11 cellular contexts compared by ENCODE assay signal in genomic region chr12:26633591-26634210, GRCh38.
DNase-seq lines count a peak whose midpoint lies in the region; ATAC-seq, FAIRE-seq and TF ChIP-seq lines count a peak whose summit lies in the region.
"Had no signal": no experiment of that assay in that cellular context is flagged by ENCODE, and none has a peak within 500 bp of the region (broad histone marks: within the 10 kb centered on the region; RNA-seq: fewer than 3 reads in every experiment).

No MANE protein-coding gene starts in this region.

- 84% methylated on average over 5 of the region's 5 CpGs for WGBS in HepG2 (ENCODE audit: low lambda C conversion rate)
- WGBS in prostate gland = 79% methylated on average over 5 of the region's 5 CpGs

- H3K4me2 ChIP-seq in HepG2 (ENCODE audit: low read depth, low read length) = no peak overlapping the region

- no TSS peak for BruUV-seq in HepG2 (replicated peaks; lab: Mats Ljungman, UMichigan)

- peaks cover 41% of the 10 kb centered on the region for H3K4me1 ChIP-seq in HUES6 (ENCODE audit: control insufficient read depth, insufficient read depth, low read length)
- peaks cover 93% of the 10 kb centered on the region for H3K4me1 ChIP-seq in HepG2 (ENCODE audit: insufficient read depth, low read length)
- no peaks in the 10 kb centered on the region for H3K4me1 ChIP-seq in prostate gland (replicated peaks)

- intact Hi-C loops in HepG2 (cut with micrococcal nuclease; ENCODE audit: unreplicated experiment) = no loop called here
- intact Hi-C loops in prostate gland (cut with DNase I) = no loop called here

- H4K20me1 ChIP-seq in HepG2 (ENCODE audit: insufficient read depth, low read length) = no peaks in the 10 kb centered on the region

- POLR2A ChIA-PET in HepG2 (lab: Yijun Ruan, JAX) = no interaction called here

- H3K27me3 ChIP-seq in HUES6 (ENCODE audit: control insufficient read depth, insufficient read depth, low read length) (no peaks in the 10 kb centered on the region), HepG2 (ENCODE audit: control insufficient read depth in 1 of 2, insufficient read depth in 2 of 2, low read length in 2 of 2) (no peaks in the 10 kb centered on the region), prostate gland (replicated peaks; ENCODE audit: insufficient read depth) (no peaks in the 10 kb centered on the region)

- H3K9ac ChIP-seq in HUES6 (ENCODE audit: low read length) (no peak overlapping the region), HepG2 (ENCODE audit: insufficient read depth, low read depth, low read length) (no peak overlapping the region)

- DNase-seq in AG09319 (ENCODE audit: extremely low read depth, low read depth) (peak; percentile 92), cardiac fibroblast (ENCODE audit: low read depth in 2 of 2) (peak; percentile 26 to 67), HepG2 (ENCODE audit: low spot score) (peak; percentile 47), DMS114 treated with DMSO at 0.1 percent for 48 hours (lab: John Stamatoyannopoulos, UW; ENCODE audit: unreplicated experiment) (no peak), prostate gland (ENCODE audit: low spot score) (no peak)
- DNase-seq in effector CD8-positive, alpha-beta T cell (lab: John Stamatoyannopoulos, UW) = no peak
- DNase-seq: activated CD8-positive, alpha-beta memory T cell treated with anti-CD3 and anti-CD28 coated beads, Interleukin-2, amount 50 U/mL, for 48 hours; NCI-H1436 treated with DMSO at 0.1 percent for 48 hours had no signal

- H3K4me3 ChIP-seq in HUES6 (ENCODE audit: low read depth, low read length) (no peak overlapping the region), cardiac fibroblast (replicated peaks in 1 of 2; ENCODE audit: low read depth in 2 of 2, low read length in 2 of 2) (no peak overlapping the region), HepG2 (replicated peaks in 1 of 3; ENCODE audit: insufficient read depth in 1 of 3, low read depth in 2 of 3, low read length in 3 of 3) (no peak overlapping the region), prostate gland (no peak overlapping the region)

- no peak overlapping the region for H2AFZ ChIP-seq in HepG2 (ENCODE audit: low read length)

- CTCF ChIA-PET in HepG2 (lab: Yijun Ruan, JAX; ENCODE audit: low intra/inter-chr PET ratio, low total read pairs) = no interaction called here

- no peaks in the 10 kb centered on the region; the same call in 1 of the 2 replicates for H3K36me3 ChIP-seq in HUES6 (ENCODE audit: control insufficient read depth, insufficient read depth, low read length)
- peaks cover 12 to 37% of the 10 kb centered on the region in 2 experiments for H3K36me3 ChIP-seq in HepG2 (replicated peaks in 1 of 2; ENCODE audit: control insufficient read depth in 1 of 2, insufficient read depth in 2 of 2, low read length in 2 of 2)
- no peaks in the 10 kb centered on the region for H3K36me3 ChIP-seq in prostate gland

- TF ChIP-seq EP300 in HepG2 (IDR thresholded peaks at IDR 0.05; ENCODE audit: low read depth in 2 of 2, low read length in 2 of 2) (no peak), HepG2 (CRISPR knock-in tag; IDR thresholded peaks at IDR 0.05; ENCODE audit: borderline replicate concordance) (no peak)

- TF ChIP-seq POLR2A in HepG2 (IDR thresholded peaks at IDR 0.05; ENCODE audit: insufficient read depth in 1 of 2, low read depth in 2 of 2, low read length in 2 of 2) (no peak), prostate gland (IDR thresholded peaks at IDR 0.05) (no peak)

- no peak for TF ChIP-seq RAD21 in HepG2 (CRISPR knock-in tag; IDR thresholded peaks at IDR 0.05)

- no peak for FAIRE-seq in HepG2 (lab: Jason Lieb, UNC)
- FAIRE-seq: GM19239 had no signal

- H3K9me3 ChIP-seq in HUES6 (ENCODE audit: control insufficient read depth, insufficient read depth, low read depth, low read length) = no peaks in the 10 kb centered on the region
- H3K9me3 ChIP-seq in HepG2 (ENCODE audit: low read length) = no peaks in the 10 kb centered on the region
- H3K9me3 ChIP-seq in prostate gland = no peaks in the 10 kb centered on the region

- TF ChIP-seq CTCF in AG09319 (IDR thresholded peaks at IDR 0.05; ENCODE audit: low read depth, low read length) (no peak), cardiac fibroblast (IDR thresholded peaks at IDR 0.05; ENCODE audit: low read depth, low read length) (no peak), HepG2 (CRISPR knock-in tag; IDR thresholded peaks at IDR 0.05) (no peak), prostate gland (IDR thresholded peaks at IDR 0.05) (no peak)

- H3K27ac ChIP-seq in HUES6 (ENCODE audit: low read depth, low read length) (0 out of 2 replicates have a peak overlapping the region, but pooled peaks have one; percentile 34), HepG2 (ENCODE audit: extremely low read length, insufficient read depth, low read length) (no peak overlapping the region), prostate gland (no peak overlapping the region)

- ATAC-seq in HepG2 (peak; percentile 19; the same call in 1 of the 3 replicates), HG02798 (IDR thresholded peaks at IDR 0.05; ENCODE audit: poor library complexity, unreplicated experiment) (no peak)

- in situ Hi-C loops in HepG2 (cut with HindIII; ENCODE audit: extremely low pct_ligation_motif_present, low pct_unique_long_range_greater_than_20kb) = no loop called here

- no peaks in the 10 kb centered on the region for H3K79me2 ChIP-seq in HepG2 (ENCODE audit: insufficient read depth, low read length)

TF ChIP-seq in HepG2, 621 proteins besides CTCF, POLR2A, EP300 and RAD21 (continues in another document):
- TF ChIP-seq SUZ12 (IDR thresholded peaks at IDR 0.05; ENCODE audit: low read depth, low read length) (no peak), SRSF1 (optimal IDR thresholded peaks at IDR 0.05; ENCODE audit: low read depth, low read length) (no peak), TGIF2 (CRISPR knock-in tag; IDR thresholded peaks at IDR 0.05) (no peak), HNRNPH1 (optimal IDR thresholded peaks at IDR 0.05; ENCODE audit: low read depth, low read length) (no peak), NFATC3 (CRISPR knock-in tag; IDR thresholded peaks at IDR 0.05) (no peak), SOX13 (IDR thresholded peaks at IDR 0.05) (no peak), SOX13 (CRISPR knock-in tag; conservative IDR thresholded peaks at IDR 0.05 in 1 of 2, IDR thresholded peaks at IDR 0.05 in 1 of 2) (peak in 1 of 2 experiments; percentile 68; a peak in 2 of 4 replicates), ZNF30 (CRISPR knock-in tag; IDR thresholded peaks at IDR 0.05) (no peak), ZNF281 (CRISPR knock-in tag; IDR thresholded peaks at IDR 0.05; ENCODE audit: borderline replicate concordance) (no peak), SKIL (CRISPR knock-in tag; IDR thresholded peaks at IDR 0.05; ENCODE audit: borderline replicate concordance) (no peak), RXRB (CRISPR knock-in tag; IDR thresholded peaks at IDR 0.05; ENCODE audit: borderline replicate concordance) (no peak), ZNF337 (CRISPR knock-in tag; IDR thresholded peaks at IDR 0.05; ENCODE audit: borderline replicate concordance, low read depth) (no peak), PAX8 (CRISPR knock-in tag; IDR thresholded peaks at IDR 0.05; ENCODE audit: borderline replicate concordance) (no peak), KMT2B (CRISPR knock-in tag; IDR thresholded peaks at IDR 0.05) (no peak), FOSL1 (CRISPR knock-in tag; IDR thresholded peaks at IDR 0.05; ENCODE audit: borderline replicate concordance) (no peak), KDM2A (CRISPR knock-in tag; IDR thresholded peaks at IDR 0.05; ENCODE audit: borderline replicate concordance, low read depth) (no peak), ZNF17 (CRISPR knock-in tag; IDR thresholded peaks at IDR 0.05) (no peak), KAT2B (IDR thresholded peaks at IDR 0.05; ENCODE audit: borderline replicate concordance, low read depth, low read length) (no peak), MAFK (conservative IDR thresholded peaks at IDR 0.05 in 1 of 2, IDR thresholded peaks at IDR 0.05 in 1 of 2; ENCODE audit: low read length in 2 of 2) (no peak), SRSF4 (IDR thresholded peaks at IDR 0.05; ENCODE audit: low read depth, low read length, poor library complexity, severe bottlenecking) (no peak)

Comparison
In these comparisons a context has a peak if more than half of its experiments do, and no peak if none do; other contexts are left out.
1. DNase-seq: peak in AG09319 (single experiment), cardiac fibroblast (2 of 2) and HepG2 (single experiment); none in DMS114 treated with DMSO at 0.1 percent for 48 hours (single experiment), prostate gland (single experiment) and effector CD8-positive, alpha-beta T cell (single experiment).